In the genomic region with DNA sequence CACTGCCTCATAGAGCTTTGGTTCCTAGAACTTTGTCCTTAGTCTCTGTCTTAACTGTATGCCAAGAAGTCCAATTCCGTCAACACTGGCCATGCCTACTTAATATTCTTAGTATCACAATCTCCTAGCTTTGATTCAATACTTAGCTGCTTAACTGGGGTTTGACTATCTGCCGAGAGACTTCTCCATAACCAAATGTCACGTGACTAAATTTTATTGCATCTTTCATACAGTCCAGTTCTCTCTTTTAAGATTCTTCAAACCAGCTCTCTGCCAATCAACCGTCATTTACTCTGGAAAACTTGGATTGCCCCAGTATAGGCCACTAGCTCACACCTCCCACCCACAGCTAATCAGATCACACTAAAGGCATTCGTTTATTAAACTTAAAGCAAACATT, we compare ENCODE assay signal across 8 cellular contexts.
"Had no signal": no experiment of that assay in that cellular context is flagged by ENCODE, and none has a peak within 500 bp of the region (broad histone marks: within the 10 kb centered on the region; RNA-seq: fewer than 3 reads in every experiment).

No MANE protein-coding gene starts in this region.

- ATAC-seq: GM23338 had no signal

- H3K9ac ChIP-seq: KMS-11 had no signal

- H2AFZ ChIP-seq: GM23338 had no signal

- H3K27ac ChIP-seq: KMS-11 had no signal

- DNase-seq: H9, HCEC 1CT, Karpas-422 had no signal

- H3K4me2 ChIP-seq: GM23338, KMS-11 had no signal

- H3K4me3 ChIP-seq: GM23338 had no signal

- FAIRE-seq: H1, H54, HTR-8/SVneo had no signal
